Comparison of ENCODE assay signal across 9 cellular contexts in genomic region chr1:3170566-3171453, GRCh38.
DNase-seq lines count a peak whose midpoint lies in the region; ATAC-seq and TF ChIP-seq lines count a peak whose summit lies in the region.
"Had no signal": no experiment of that assay in that cellular context is flagged by ENCODE, and none has a peak within 500 bp of the region (broad histone marks: within the 10 kb centered on the region; RNA-seq: fewer than 3 reads in every experiment).

No MANE protein-coding gene starts in this region.

- no peaks in the 10 kb centered on the region for H3K36me3 ChIP-seq in SJCRH30
- H3K36me3 ChIP-seq in heart left ventricle, result no peaks in the 10 kb centered on the region
- no peaks in the 10 kb centered on the region for H3K36me3 ChIP-seq in psoas muscle (ENCODE audit: insufficient read depth in 1 of 2, low read depth in 1 of 2)

- CTCF ChIA-PET in activated CD8-positive, alpha-beta memory T cell treated with anti-CD3 and anti-CD28 coated beads, Interleukin-2, amount 10 ng/mL, durations not matched to agents 7 days and 5 days (lab: Charles Lee), result no interaction called here

- TF ChIP-seq CTCF in heart left ventricle (IDR thresholded peaks at IDR 0.05) (no peak), psoas muscle (IDR thresholded peaks at IDR 0.05) (no peak)

- no peak overlapping the region for H3K27ac Mint-ChIP-seq in effector memory CD8-positive, alpha-beta T cell
- no peak overlapping the region for H3K27ac Mint-ChIP-seq in activated CD8-positive, alpha-beta memory T cell treated with anti-CD3 and anti-CD28 coated beads, Interleukin-2, amount 10 ng/mL, durations not matched to agents 7 days and 5 days
- H3K27ac Mint-ChIP-seq: T-helper 1 cell treated with Interleukin-12 subunit alpha and Interleukin-12 subunit beta and Interleukin-4 antibody, amounts not matched to agents 30 μg/mL and 1 μg/mL, for 36 hours had no signal

- intact Hi-C loops in heart left ventricle (cut with DNase I), result loop anchor here in 5 of 10 donors (5.0 to 10.0 kb wide), 6 partner anchors 94 to 114 kb away; partner anchors contain the start of gene PRDM16 (in 1 of the 5)
- intact Hi-C loops in psoas muscle (cut with DNase I), result no loop called here

- H3K27ac ChIP-seq in SJCRH30 (peak overlapping the region; percentile 0; the same call in 1 of the 2 replicates), heart left ventricle (peak overlapping the region; percentile 71 to 98 (median 89)), psoas muscle (peak overlapping the region; percentile 88)

- peak overlapping the region in 1 of 2 donors; percentile 44 for H3K4me3 Mint-ChIP-seq in effector memory CD8-positive, alpha-beta T cell
- no peak overlapping the region for H3K4me3 Mint-ChIP-seq in activated CD8-positive, alpha-beta memory T cell treated with anti-CD3 and anti-CD28 coated beads, Interleukin-2, amount 10 ng/mL, durations not matched to agents 7 days and 5 days
- H3K4me3 Mint-ChIP-seq: T-helper 1 cell treated with Interleukin-12 subunit alpha and Interleukin-12 subunit beta and Interleukin-4 antibody, amounts not matched to agents 30 μg/mL and 1 μg/mL, for 36 hours had no signal

- DNase-seq in DMS79 treated with DMSO at 0.1 percent for 48 hours (lab: John Stamatoyannopoulos, UW), result peak; percentile 90
- peak; percentile 64 to 69 for DNase-seq in SJCRH30
- peak; percentile 85 to 92 (median 85) for DNase-seq in heart left ventricle
- peak; percentile 56 to 86 for DNase-seq in psoas muscle
- DNase-seq in effector memory CD8-positive, alpha-beta T cell, result no peak
- DNase-seq in NCI-H526 treated with DMSO at 0.1 percent for 48 hours (lab: John Stamatoyannopoulos, UW), result no peak
- no peak for DNase-seq in activated CD8-positive, alpha-beta memory T cell treated with anti-CD3 and anti-CD28 coated beads, Interleukin-2, amount 10 ng/mL, durations not matched to agents 7 days and 5 days
- no peak for DNase-seq in foreskin melanocyte

- H3K36me3 Mint-ChIP-seq in effector memory CD8-positive, alpha-beta T cell (ENCODE audit: insufficient read depth), result peaks cover 3% of the 10 kb centered on the region
- H3K36me3 Mint-ChIP-seq in activated CD8-positive, alpha-beta memory T cell treated with anti-CD3 and anti-CD28 coated beads, Interleukin-2, amount 10 ng/mL, durations not matched to agents 7 days and 5 days, result no peaks in the 10 kb centered on the region

- H3K9me3 ChIP-seq in SJCRH30 (replicated peaks) (no peaks in the 10 kb centered on the region), heart left ventricle (no peaks in the 10 kb centered on the region), psoas muscle (no peaks in the 10 kb centered on the region)

- H3K4me1 ChIP-seq in SJCRH30 (peaks cover 5% of the 10 kb centered on the region; the same call in 1 of the 2 replicates), heart left ventricle (peaks cover 7 to 73% (median 53%) of the 10 kb centered on the region in 12 donors), psoas muscle (peaks cover 27% of the 10 kb centered on the region)

- ATAC-seq in heart left ventricle (peak; percentile 82 to 92 (median 87)), psoas muscle (peak; percentile 75 to 88 (median 86))
- ATAC-seq in effector memory CD8-positive, alpha-beta T cell (replicated peaks), result no peak
- no peak for ATAC-seq in activated CD8-positive, alpha-beta memory T cell treated with anti-CD3 and anti-CD28 coated beads, Interleukin-2, amount 10 ng/mL, durations not matched to agents 7 days and 5 days

- WGBS in heart left ventricle, 4 donors, result 2 to 7% (median 3%) methylated on average over 22 to 40 of the region's 40 CpGs
- 1% methylated on average over 39 to 40 of the region's 40 CpGs for WGBS in psoas muscle, 3 donors

- no peaks in the 10 kb centered on the region for H3K9me3 Mint-ChIP-seq in effector memory CD8-positive, alpha-beta T cell
- no peaks in the 10 kb centered on the region for H3K9me3 Mint-ChIP-seq in activated CD8-positive, alpha-beta memory T cell treated with anti-CD3 and anti-CD28 coated beads, Interleukin-2, amount 10 ng/mL, durations not matched to agents 7 days and 5 days (ENCODE audit: low read depth)
- H3K9me3 Mint-ChIP-seq: T-helper 1 cell treated with Interleukin-12 subunit alpha and Interleukin-12 subunit beta and Interleukin-4 antibody, amounts not matched to agents 30 μg/mL and 1 μg/mL, for 36 hours had no signal

- H3K4me1 Mint-ChIP-seq in effector memory CD8-positive, alpha-beta T cell (ENCODE audit: low read depth in 2 of 2), result no peaks in the 10 kb centered on the region
- H3K4me1 Mint-ChIP-seq in activated CD8-positive, alpha-beta memory T cell treated with anti-CD3 and anti-CD28 coated beads, Interleukin-2, amount 10 ng/mL, durations not matched to agents 7 days and 5 days, result no peaks in the 10 kb centered on the region

- H3K4me3 ChIP-seq in SJCRH30 (peak overlapping the region; percentile 46), heart left ventricle (peak overlapping the region in 11 of 12 donors; percentile 22 to 58 (median 44)), psoas muscle (peak overlapping the region; percentile 59)

- H3K27me3 ChIP-seq in SJCRH30 (no peaks in the 10 kb centered on the region), heart left ventricle (peaks cover 0 to 4% (median 0%) of the 10 kb centered on the region in 9 donors), psoas muscle (ENCODE audit: insufficient read depth in 3 of 3, low read length in 2 of 3) (no peaks in the 10 kb centered on the region)

- peaks cover 23 to 36% of the 10 kb centered on the region in 2 donors for H3K27me3 Mint-ChIP-seq in effector memory CD8-positive, alpha-beta T cell
- H3K27me3 Mint-ChIP-seq in activated CD8-positive, alpha-beta memory T cell treated with anti-CD3 and anti-CD28 coated beads, Interleukin-2, amount 10 ng/mL, durations not matched to agents 7 days and 5 days, result peaks cover 14% of the 10 kb centered on the region

- TF ChIP-seq POLR2A in heart left ventricle (IDR thresholded peaks at IDR 0.05), result no peak

Comparison
In these comparisons a context has a peak if more than half of its experiments do, and no peak if none do; other contexts are left out.
1. DNase-seq: peak in DMS79 treated with DMSO at 0.1 percent for 48 hours (single experiment), SJCRH30 (2 of 2), heart left ventricle (5 of 5) and psoas muscle (2 of 2); none in effector memory CD8-positive, alpha-beta T cell (0 of 3), NCI-H526 treated with DMSO at 0.1 percent for 48 hours (single experiment), activated CD8-positive, alpha-beta memory T cell treated with anti-CD3 and anti-CD28 coated beads, Interleukin-2, amount 10 ng/mL, durations not matched to agents 7 days and 5 days (single experiment) and foreskin melanocyte (single experiment).
2. H3K27ac ChIP-seq: peak in every context shown above with its lines; median percentile 89 in heart left ventricle; 88 in psoas muscle; 0 in SJCRH30.
3. ATAC-seq: peak in heart left ventricle (4 of 4) and psoas muscle (4 of 4); none in effector memory CD8-positive, alpha-beta T cell (single experiment) and activated CD8-positive, alpha-beta memory T cell treated with anti-CD3 and anti-CD28 coated beads, Interleukin-2, amount 10 ng/mL, durations not matched to agents 7 days and 5 days (single experiment).
4. Peak in every context shown above with its lines, with median percentiles within 50 percentile points of each other: H3K4me3 ChIP-seq.